14 cellular contexts compared by ENCODE assay signal in genomic region chr20:917416-917815, GRCh38. TPM values are rescaled to one million over a fixed set of nuclear protein-coding genes. Genes with fewer than 3 reads are reported as not detected.
DNase-seq lines count a peak whose midpoint lies in the region; ATAC-seq and TF ChIP-seq lines count a peak whose summit lies in the region.
"Had no signal": no experiment of that assay in that cellular context is flagged by ENCODE, and none has a peak within 500 bp of the region (broad histone marks: within the 10 kb centered on the region; RNA-seq: fewer than 3 reads in every experiment).

No MANE protein-coding gene starts in this region.

- DNase-seq in NCI-H69 (lab: John Stamatoyannopoulos, UW) (peak; percentile 17), mesenteric fat pad (ENCODE audit: low spot score) (peak; percentile 8), thyroid gland (peak; percentile 74 to 76), NCI-H1048 (lab: John Stamatoyannopoulos, UW) (no peak)
- DNase-seq: Caco-2; CD4-positive, alpha-beta T cell; GDM1; GOT3 had no signal

- H3K27me3 ChIP-seq in BLaER1 (no peaks in the 10 kb centered on the region), thyroid gland (no peaks in the 10 kb centered on the region)

- ATAC-seq in HG02938 (IDR thresholded peaks at IDR 0.05; ENCODE audit: unreplicated experiment) = no peak

- no peak for TF ChIP-seq POLR2A in thyroid gland (IDR thresholded peaks at IDR 0.05)

- H4K20me1 ChIP-seq in BLaER1 = no peaks in the 10 kb centered on the region

- no peak for TF ChIP-seq CTCF in thyroid gland (IDR thresholded peaks at IDR 0.05)

- intact Hi-C loops in thyroid gland (cut with DNase I) = no loop called here

- H3K4me3 ChIP-seq in BLaER1 = no peak overlapping the region
- H3K4me3 ChIP-seq in thyroid gland (replicated peaks in 1 of 3) = no peak overlapping the region

- 26 to 35% methylated on average over 4 of the region's 4 CpGs for WGBS in thyroid gland, 2 donors

- H3K4me1 ChIP-seq in BLaER1 = peaks cover 63% of the 10 kb centered on the region
- H3K4me1 ChIP-seq in thyroid gland = peaks cover 36 to 42% of the 10 kb centered on the region in 2 donors
- H3K4me1 ChIP-seq: Caco-2 had no signal

- H3K9ac ChIP-seq in BLaER1 = peak overlapping the region; percentile 22; the same call in 1 of the 2 replicates

- peak overlapping the region; percentile 14; the same call in 1 of the 2 replicates for H3K27ac ChIP-seq in BLaER1
- H3K27ac ChIP-seq in thyroid gland = peak overlapping the region; percentile 33 to 71 (median 64)
- H3K27ac ChIP-seq: C4-2B, HL-60 had no signal

- H3K36me3 ChIP-seq in BLaER1 = no peaks in the 10 kb centered on the region
- H3K36me3 ChIP-seq in thyroid gland = no peaks in the 10 kb centered on the region

- H3K9me3 ChIP-seq in BLaER1 = no peaks in the 10 kb centered on the region
- no peaks in the 10 kb centered on the region for H3K9me3 ChIP-seq in thyroid gland
- H3K9me3 ChIP-seq: Caco-2 had no signal

- peak overlapping the region; percentile 78 for H3K4me2 ChIP-seq in BLaER1

RNA-seq across cellular contexts. Expression of gene ANGPT4, which starts 1.3 kb away (rescaled TPM):
- total RNA-seq in mesenteric fat pad (0.42 TPM), thyroid gland (1 to 10 TPM in 3 of 4 donors, under 1 TPM in 1; 0.40 to 3.8 (median 3.2) TPM)
- total RNA-seq: A172; B cell; Caco-2; CD4-positive, alpha-beta T cell had no signal
